Comparison of ENCODE assay signal across 21 cellular contexts in the genomic region with DNA sequence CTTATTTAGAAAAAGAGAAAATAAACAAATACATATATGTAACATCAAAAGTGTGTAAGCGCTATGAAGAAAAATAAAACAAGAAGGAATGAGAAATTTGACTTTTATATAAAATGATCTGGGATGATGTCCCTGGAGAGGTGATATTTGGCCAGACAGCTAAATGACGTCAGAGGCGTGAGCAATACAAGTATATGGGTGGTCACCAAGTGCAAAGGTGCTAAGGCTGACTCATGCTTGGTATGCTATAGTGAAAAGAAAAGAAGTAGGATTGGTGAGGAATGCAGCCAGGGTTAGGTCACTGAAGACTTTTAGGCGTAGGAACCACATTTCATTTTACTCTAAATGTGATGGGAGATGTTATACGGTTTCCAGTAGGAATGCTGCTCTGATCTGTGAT.
DNase-seq lines count a peak whose midpoint lies in the region; TF ChIP-seq lines count a peak whose summit lies in the region.
"Had no signal": no experiment of that assay in that cellular context is flagged by ENCODE, and none has a peak within 500 bp of the region (broad histone marks: within the 10 kb centered on the region; RNA-seq: fewer than 3 reads in every experiment).

No MANE protein-coding gene starts in this region.

- H3K4me2 ChIP-seq in mesendoderm (ENCODE audit: low read length): no peak overlapping the region
- H3K4me2 ChIP-seq: BLaER1 treated with 17β-estradiol and CSF1 and Interleukin-3, amounts not matched to agents 10 nM and 100 nM; SK-N-SH had no signal

- WGBS in mesendoderm (ENCODE audit: extremely low coverage, insufficient coverage, low lambda C conversion rate): no CpG with 5 or more reads among the region's 5 CpGs

- H3K79me1 ChIP-seq in mesendoderm (ENCODE audit: low read length): no peaks in the 10 kb centered on the region

- intact Hi-C loops in activated T-helper 1 cell treated with anti-CD3 and anti-CD28 coated beads, Interleukin-12 subunit alpha, Interleukin-12 subunit beta, Interleukin-2, Interleukin-4 antibody, amounts not matched to agents 30 ng/mL and 10 ng/mL and 1 ng/mL, durations not matched to agents 14 hours and 24 hours and 36 hours (cut with micrococcal nuclease): no loop called here

- H3K56ac ChIP-seq in mesendoderm (ENCODE audit: low read length): no peak overlapping the region

- no peak overlapping the region for H4K5ac ChIP-seq in mesendoderm (ENCODE audit: low read length)

- H2AK5ac ChIP-seq in mesendoderm (ENCODE audit: low read length): no peak overlapping the region

- no peak overlapping the region for H3K4me3 ChIP-seq in astrocyte of the cerebellum (ENCODE audit: low read depth, low read length)
- no peak overlapping the region for H3K4me3 ChIP-seq in mesendoderm (ENCODE audit: low read length)
- H3K4me3 ChIP-seq: BLaER1 treated with 17β-estradiol and CSF1 and Interleukin-3, amounts not matched to agents 10 nM and 100 nM; Peyer's patch had no signal

- H3K4ac ChIP-seq in mesendoderm (ENCODE audit: low read depth, low read length): no peak overlapping the region

- no peak overlapping the region for H3K9ac ChIP-seq in mesendoderm (ENCODE audit: low read length)
- H3K9ac ChIP-seq: BLaER1 treated with 17β-estradiol and CSF1 and Interleukin-3, amounts not matched to agents 10 nM and 100 nM; SK-N-SH had no signal

- no peaks in the 10 kb centered on the region for H3K9me3 Mint-ChIP-seq in activated T-helper 1 cell treated with anti-CD3 and anti-CD28 coated beads, Interleukin-12 subunit alpha, Interleukin-12 subunit beta, Interleukin-2, Interleukin-4 antibody, amounts not matched to agents 30 ng/mL and 10 ng/mL and 1 ng/mL, durations not matched to agents 14 hours and 24 hours and 36 hours

- no peaks in the 10 kb centered on the region for H3K27me3 Mint-ChIP-seq in activated T-helper 1 cell treated with anti-CD3 and anti-CD28 coated beads, Interleukin-12 subunit alpha, Interleukin-12 subunit beta, Interleukin-2, Interleukin-4 antibody, amounts not matched to agents 30 ng/mL and 10 ng/mL and 1 ng/mL, durations not matched to agents 14 hours and 24 hours and 36 hours (ENCODE audit: insufficient read depth)
- H3K27me3 Mint-ChIP-seq: CD8-positive, alpha-beta memory T cell; IgD-negative memory B cell had no signal

- H2BK15ac ChIP-seq in mesendoderm (replicated peaks; ENCODE audit: low read depth): no peak overlapping the region

- H4K8ac ChIP-seq in mesendoderm (ENCODE audit: low read depth, low read length): no peak overlapping the region

- no peaks in the 10 kb centered on the region for H3K79me2 ChIP-seq in mesendoderm (ENCODE audit: control insufficient read depth, insufficient read depth, low read length)

- H2BK120ac ChIP-seq in mesendoderm (ENCODE audit: low read depth, low read length): no peak overlapping the region

- DNase-seq in EL (peak; percentile 4), M059J (ENCODE audit: low read depth) (peak; percentile 2), astrocyte of the cerebellum (ENCODE audit: low read depth) (peak; percentile 12), mesendoderm (peak; percentile 63), substantia nigra (lab: John Stamatoyannopoulos, UW) (no peak)
- no peak for DNase-seq in activated T-helper 1 cell treated with anti-CD3 and anti-CD28 coated beads, Interleukin-12 subunit alpha, Interleukin-12 subunit beta, Interleukin-2, Interleukin-4 antibody, amounts not matched to agents 30 ng/mL and 10 ng/mL and 1 ng/mL, durations not matched to agents 14 hours and 24 hours and 36 hours (ENCODE audit: low spot score)
- no peak for DNase-seq in activated naive CD4-positive, alpha-beta T cell (lab: John Stamatoyannopoulos, UW)
- DNase-seq: CD8-positive, alpha-beta memory T cell; DMS53; GOT3; Kasumi-1; NCI-H1092 treated with DMSO at 0.1 percent for 48 hours; NCI-H2081 treated with DMSO at 0.1 percent for 48 hours; NCI-H510A; NCI-H748 treated with DMSO at 0.1 percent for 48 hours; NK-92 treated with Interleukin-12 subunit alpha and Interleukin-12 subunit beta, amount 100 ng/mL, for 24 hours; Peyer's patch; SHP77; SK-N-SH had no signal

- H3K27me3 ChIP-seq in mesendoderm (ENCODE audit: insufficient read depth, low read length, poor library complexity): no peaks in the 10 kb centered on the region
- H3K27me3 ChIP-seq: BLaER1 treated with 17β-estradiol and CSF1 and Interleukin-3, amounts not matched to agents 10 nM and 100 nM; Peyer's patch had no signal

- no peak for TF ChIP-seq CTCF in astrocyte of the cerebellum (IDR thresholded peaks at IDR 0.05; ENCODE audit: low read depth, low read length, missing control alignments)

- no peaks in the 10 kb centered on the region for H3K36me3 Mint-ChIP-seq in activated T-helper 1 cell treated with anti-CD3 and anti-CD28 coated beads, Interleukin-12 subunit alpha, Interleukin-12 subunit beta, Interleukin-2, Interleukin-4 antibody, amounts not matched to agents 30 ng/mL and 10 ng/mL and 1 ng/mL, durations not matched to agents 14 hours and 24 hours and 36 hours (ENCODE audit: low read depth)
- H3K36me3 Mint-ChIP-seq: CD8-positive, alpha-beta memory T cell; IgD-negative memory B cell had no signal

- H3K36me3 ChIP-seq in mesendoderm (ENCODE audit: control insufficient read depth, insufficient read depth, low read length): no peaks in the 10 kb centered on the region
- H3K36me3 ChIP-seq: BLaER1 treated with 17β-estradiol and CSF1 and Interleukin-3, amounts not matched to agents 10 nM and 100 nM; Peyer's patch had no signal

- H3K23ac ChIP-seq in mesendoderm (ENCODE audit: low read length): no peak overlapping the region

- H3K27ac ChIP-seq in mesendoderm (ENCODE audit: low read depth, low read length): no peak overlapping the region
- H3K27ac ChIP-seq in substantia nigra (ENCODE audit: low read depth, low read length, poor library complexity, severe bottlenecking): no peak overlapping the region
- H3K27ac ChIP-seq: BLaER1 treated with 17β-estradiol and CSF1 and Interleukin-3, amounts not matched to agents 10 nM and 100 nM; Peyer's patch had no signal

- no peaks in the 10 kb centered on the region for H3K4me1 Mint-ChIP-seq in activated T-helper 1 cell treated with anti-CD3 and anti-CD28 coated beads, Interleukin-12 subunit alpha, Interleukin-12 subunit beta, Interleukin-2, Interleukin-4 antibody, amounts not matched to agents 30 ng/mL and 10 ng/mL and 1 ng/mL, durations not matched to agents 14 hours and 24 hours and 36 hours (ENCODE audit: low read depth)
- H3K4me1 Mint-ChIP-seq: CD8-positive, alpha-beta memory T cell; IgD-negative memory B cell had no signal

- H3K4me1 ChIP-seq in mesendoderm (ENCODE audit: control insufficient read depth, low read depth, low read length): no peaks in the 10 kb centered on the region
- H3K4me1 ChIP-seq: BLaER1 treated with 17β-estradiol and CSF1 and Interleukin-3, amounts not matched to agents 10 nM and 100 nM; Peyer's patch had no signal

- no peak overlapping the region for H3K27ac Mint-ChIP-seq in activated T-helper 1 cell treated with anti-CD3 and anti-CD28 coated beads, Interleukin-12 subunit alpha, Interleukin-12 subunit beta, Interleukin-2, Interleukin-4 antibody, amounts not matched to agents 30 ng/mL and 10 ng/mL and 1 ng/mL, durations not matched to agents 14 hours and 24 hours and 36 hours
- H3K27ac Mint-ChIP-seq: CD8-positive, alpha-beta memory T cell; IgD-negative memory B cell had no signal

- in situ Hi-C loops in astrocyte of the cerebellum (cut with HindIII; ENCODE audit: low sequenced_read_pairs): no loop called here

- no peak overlapping the region for H3K4me3 Mint-ChIP-seq in activated T-helper 1 cell treated with anti-CD3 and anti-CD28 coated beads, Interleukin-12 subunit alpha, Interleukin-12 subunit beta, Interleukin-2, Interleukin-4 antibody, amounts not matched to agents 30 ng/mL and 10 ng/mL and 1 ng/mL, durations not matched to agents 14 hours and 24 hours and 36 hours
- H3K4me3 Mint-ChIP-seq: CD8-positive, alpha-beta memory T cell; IgD-negative memory B cell had no signal

- no peak overlapping the region for H3K18ac ChIP-seq in mesendoderm (ENCODE audit: low read length)

- H2BK5ac ChIP-seq in mesendoderm (ENCODE audit: low read length): no peak overlapping the region

Comparison
In these comparisons a context has a peak if more than half of its experiments do, and no peak if none do; other contexts are left out.
1. DNase-seq: peak in EL (single experiment), M059J (single experiment), astrocyte of the cerebellum (single experiment) and mesendoderm (single experiment); none in substantia nigra (0 of 49), activated T-helper 1 cell treated with anti-CD3 and anti-CD28 coated beads, Interleukin-12 subunit alpha, Interleukin-12 subunit beta, Interleukin-2, Interleukin-4 antibody, amounts not matched to agents 30 ng/mL and 10 ng/mL and 1 ng/mL, durations not matched to agents 14 hours and 24 hours and 36 hours (single experiment) and activated naive CD4-positive, alpha-beta T cell (0 of 4).